Comparison of ENCODE assay signal across 18 cellular contexts in the genomic region with DNA sequence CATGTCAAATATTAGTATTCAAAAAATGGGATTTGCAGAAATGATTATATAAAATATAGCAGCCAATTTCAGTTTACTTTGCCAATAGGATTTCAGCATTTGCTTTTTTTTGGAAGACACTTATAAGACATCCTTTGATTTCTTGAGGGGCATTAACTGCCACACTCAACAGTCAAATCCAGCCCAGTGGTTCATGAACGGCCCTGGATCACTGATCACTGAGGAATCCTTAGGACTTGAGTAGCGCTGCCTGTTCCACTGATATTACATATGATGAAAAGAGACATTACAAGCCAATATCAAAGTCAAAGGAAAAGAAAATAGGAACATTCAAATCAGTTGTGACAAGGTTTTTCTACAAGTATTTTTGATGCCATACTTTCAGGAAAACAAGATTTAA.
"Had no signal": no experiment of that assay in that cellular context is flagged by ENCODE, and none has a peak within 500 bp of the region (broad histone marks: within the 10 kb centered on the region; RNA-seq: fewer than 3 reads in every experiment).

No MANE protein-coding gene starts in this region.

- H3K36me3 ChIP-seq: colonic mucosa had no signal

- H3K9me3 Mint-ChIP-seq: endodermal cell; naive thymus-derived CD4-positive, alpha-beta T cell; stimulated activated naive B cell treated with anti-CD40 and anti-IgM and Interleukin-4, amounts not matched to agents 10 μg/mL and 1 μg/mL and 100 μg/mL, for 72 hours; stimulated activated naive CD8-positive, alpha-beta T cell treated with anti-CD3 and anti-CD28 coated beads, Interleukin-15, amount 100 ng/mL, for 72 hours; type B pancreatic cell had no signal

- H3K9me3 ChIP-seq: colonic mucosa, right atrium auricular region, sigmoid colon, thoracic aorta had no signal

- H3K27me3 ChIP-seq: colonic mucosa, foreskin keratinocyte, hepatocyte, right atrium auricular region, sigmoid colon had no signal

- DNase-seq: colonic mucosa; effector CD4-positive, alpha-beta T cell; endodermal cell; erythroblast; foreskin keratinocyte; head of caudate nucleus; kidney glomerular epithelial cell; naive thymus-derived CD4-positive, alpha-beta T cell; sigmoid colon; stimulated activated CD4-positive, alpha-beta T cell treated with anti-CD3 and anti-CD28 coated beads, Interleukin-2, amount 100 ng/mL, for 24 hours; stimulated activated CD4-positive, alpha-beta T cell treated with anti-CD3 and anti-CD28 coated beads, Interleukin-4, amount 100 ng/mL, for 4 hours; stimulated activated naive B cell treated with anti-CD40 and anti-IgM and Interleukin-4, amounts not matched to agents 10 μg/mL and 1 μg/mL and 100 μg/mL, for 72 hours; stimulated activated naive CD8-positive, alpha-beta T cell treated with anti-CD3 and anti-CD28 coated beads, Interleukin-15, amount 100 ng/mL, for 72 hours had no signal

- H3K4me3 Mint-ChIP-seq: endodermal cell; naive thymus-derived CD4-positive, alpha-beta T cell; stimulated activated naive B cell treated with anti-CD40 and anti-IgM and Interleukin-4, amounts not matched to agents 10 μg/mL and 1 μg/mL and 100 μg/mL, for 72 hours; stimulated activated naive CD8-positive, alpha-beta T cell treated with anti-CD3 and anti-CD28 coated beads, Interleukin-15, amount 100 ng/mL, for 72 hours; type B pancreatic cell had no signal

- H3K27me3 Mint-ChIP-seq: naive thymus-derived CD4-positive, alpha-beta T cell; stimulated activated naive B cell treated with anti-CD40 and anti-IgM and Interleukin-4, amounts not matched to agents 10 μg/mL and 1 μg/mL and 100 μg/mL, for 72 hours; stimulated activated naive CD8-positive, alpha-beta T cell treated with anti-CD3 and anti-CD28 coated beads, Interleukin-15, amount 100 ng/mL, for 72 hours; type B pancreatic cell had no signal

- H3K27ac ChIP-seq: colonic mucosa, foreskin keratinocyte, hepatocyte, right atrium auricular region, sigmoid colon, skin epidermis, thoracic aorta had no signal

- H3K4me1 ChIP-seq: colonic mucosa had no signal

- H3K4me3 ChIP-seq: colonic mucosa, hepatocyte, right atrium auricular region, sigmoid colon, skin epidermis, thoracic aorta had no signal

- H3K4me1 Mint-ChIP-seq: endodermal cell had no signal

- H3K27ac Mint-ChIP-seq: endodermal cell; naive thymus-derived CD4-positive, alpha-beta T cell; stimulated activated naive B cell treated with anti-CD40 and anti-IgM and Interleukin-4, amounts not matched to agents 10 μg/mL and 1 μg/mL and 100 μg/mL, for 72 hours; stimulated activated naive CD8-positive, alpha-beta T cell treated with anti-CD3 and anti-CD28 coated beads, Interleukin-15, amount 100 ng/mL, for 72 hours; type B pancreatic cell had no signal

- ATAC-seq: foreskin keratinocyte; naive thymus-derived CD4-positive, alpha-beta T cell; stimulated activated naive B cell treated with anti-CD40 and anti-IgM and Interleukin-4, amounts not matched to agents 10 μg/mL and 1 μg/mL and 100 μg/mL, for 72 hours; stimulated activated naive CD8-positive, alpha-beta T cell treated with anti-CD3 and anti-CD28 coated beads, Interleukin-15, amount 100 ng/mL, for 72 hours had no signal
